Comparison of ENCODE assay signal across 8 cellular contexts in genomic region chr2:25673170-25674002, GRCh38. TPM values are rescaled to one million over a fixed set of nuclear protein-coding genes. Genes with fewer than 3 reads are reported as not detected.
DNase-seq lines count a peak whose midpoint lies in the region; ATAC-seq, FAIRE-seq and TF ChIP-seq lines count a peak whose summit lies in the region.

DTNB (minus strand) TSS chr2:25673577; CDS start chr2:25652660, 20,917 bp downstream.

- peaks cover 35% of the 10 kb centered on the region for H3K4me1 Mint-ChIP-seq in activated naive CD4-positive, alpha-beta T cell treated with anti-CD3 and anti-CD28 coated beads, Interleukin-2, amount 50 U/mL, for 24 hours

- intact Hi-C loops in Right ventricle myocardium superior (cut with DNase I) = no loop called here
- intact Hi-C loops in pancreas (cut with DNase I) = no loop called here
- intact Hi-C loops in thyroid gland (cut with DNase I) = no loop called here

- H3K27ac ChIP-seq in DOHH2 (ENCODE audit: low read depth, low read length) = no peak within 1 kb of the TSS
- peak within 1 kb of the TSS; percentile 55 to 87 (median 75) for H3K27ac ChIP-seq in pancreas
- H3K27ac ChIP-seq in thyroid gland = peak within 1 kb of the TSS; percentile 77 to 92 (median 85)

- H4K20me1 ChIP-seq in DOHH2 (ENCODE audit: control insufficient read depth, insufficient read depth, low read depth, low read length) = 0 out of 2 replicates have a peak, but pooled peaks cover 3% of the 10 kb centered on the region

- no peak for TF ChIP-seq CTCF in DOHH2 (IDR thresholded peaks at IDR 0.05; ENCODE audit: low read depth, low read length, poor library complexity, severe bottlenecking)
- TF ChIP-seq CTCF in pancreas (IDR thresholded peaks at IDR 0.05) = no peak
- no peak for TF ChIP-seq CTCF in thyroid gland (IDR thresholded peaks at IDR 0.05)

- ATAC-seq in GM21717 (IDR thresholded peaks at IDR 0.05; ENCODE audit: unreplicated experiment) (peak; percentile 59), Right ventricle myocardium superior (ENCODE audit: poor library complexity) (peak; percentile 91), pancreas (peak; percentile 82 to 91 (median 87))

- H3K36me3 Mint-ChIP-seq in activated naive CD4-positive, alpha-beta T cell treated with anti-CD3 and anti-CD28 coated beads, Interleukin-2, amount 50 U/mL, for 24 hours = no peaks in the 10 kb centered on the region

- no peaks in the 10 kb centered on the region for H3K9me3 ChIP-seq in DOHH2 (ENCODE audit: control insufficient read depth, insufficient read depth, low read length)
- no peaks in the 10 kb centered on the region for H3K9me3 ChIP-seq in pancreas
- H3K9me3 ChIP-seq in thyroid gland = no peaks in the 10 kb centered on the region

- WGBS in pancreas, 2 donors = 1% methylated on average over 58 to 124 of the region's 124 CpGs
- 2% methylated on average over 18 to 24 of the region's 124 CpGs for WGBS in thyroid gland, 2 donors

- DNase-seq in KBM-7 (peak; percentile 63), SKM-1 (lab: John Stamatoyannopoulos, UW; ENCODE audit: unreplicated experiment) (peak; percentile 52), Right ventricle myocardium superior (peak; percentile 89), pancreas (peak; percentile 80 to 94 (median 88)), thyroid gland (peak; percentile 90)

- peaks cover 16% of the 10 kb centered on the region for H3K4me1 ChIP-seq in DOHH2 (ENCODE audit: control insufficient read depth, low read length)
- peaks cover 9 to 14% (median 10%) of the 10 kb centered on the region in 3 donors for H3K4me1 ChIP-seq in pancreas
- H3K4me1 ChIP-seq in thyroid gland = peaks cover 25 to 30% of the 10 kb centered on the region in 2 donors

- H3K27me3 Mint-ChIP-seq in activated naive CD4-positive, alpha-beta T cell treated with anti-CD3 and anti-CD28 coated beads, Interleukin-2, amount 50 U/mL, for 24 hours = no peaks in the 10 kb centered on the region

- peak within 1 kb of the TSS; percentile 96 for H3K4me2 ChIP-seq in DOHH2 (ENCODE audit: low read length)

- in situ Hi-C loops in KBM-7 (cut with MboI; ENCODE audit: low pct_unique_long_range_greater_than_20kb, low sequenced_read_pairs) = no loop called here

- H3K27me3 ChIP-seq in DOHH2 (ENCODE audit: control insufficient read depth, low read length) (peaks cover 39% of the 10 kb centered on the region), pancreas (no peaks in the 10 kb centered on the region), thyroid gland (no peaks in the 10 kb centered on the region)

- H3K9me2 ChIP-seq in DOHH2 (replicated peaks; ENCODE audit: control insufficient read depth, low read length) = no peaks in the 10 kb centered on the region

- H3K4me3 Mint-ChIP-seq in activated naive CD4-positive, alpha-beta T cell treated with anti-CD3 and anti-CD28 coated beads, Interleukin-2, amount 50 U/mL, for 24 hours = peak within 1 kb of the TSS; percentile 87

- no peak for FAIRE-seq in pancreas (lab: Jason Lieb, UNC)

- H3K4me3 ChIP-seq in DOHH2 (ENCODE audit: low read length) (peak within 1 kb of the TSS; percentile 88), pancreas (peak within 1 kb of the TSS; percentile 84 to 96 (median 89)), thyroid gland (replicated peaks in 1 of 3) (peak within 1 kb of the TSS; percentile 78 to 81 (median 80))

- H3K9me3 Mint-ChIP-seq in activated naive CD4-positive, alpha-beta T cell treated with anti-CD3 and anti-CD28 coated beads, Interleukin-2, amount 50 U/mL, for 24 hours = no peaks in the 10 kb centered on the region

- peaks cover 8% of the 10 kb centered on the region for H3F3A ChIP-seq in DOHH2 (ENCODE audit: control insufficient read depth, insufficient read depth)

- peak within 1 kb of the TSS; percentile 23 for H3K27ac Mint-ChIP-seq in activated naive CD4-positive, alpha-beta T cell treated with anti-CD3 and anti-CD28 coated beads, Interleukin-2, amount 50 U/mL, for 24 hours

- H3K79me2 ChIP-seq in DOHH2 (ENCODE audit: control insufficient read depth, low read length) = peaks cover 19% of the 10 kb centered on the region

- peak in 1 of 2 donors; percentile 84 for TF ChIP-seq POLR2A in thyroid gland (IDR thresholded peaks at IDR 0.05)

- no peaks in the 10 kb centered on the region for H3K36me3 ChIP-seq in DOHH2 (ENCODE audit: control insufficient read depth, low read length)
- H3K36me3 ChIP-seq in pancreas = no peaks in the 10 kb centered on the region
- no peaks in the 10 kb centered on the region for H3K36me3 ChIP-seq in thyroid gland

RNA-seq across cellular contexts. Expression of gene DTNB, which starts in this region (rescaled TPM):
- 4.5 TPM for total RNA-seq in Right ventricle myocardium superior
- 10 to 100 TPM; 10.8 to 17.0 (median 14.0) TPM for total RNA-seq in pancreas
- 10 to 100 TPM; 24.1 to 27.8 TPM for polyA plus RNA-seq in pancreas
- total RNA-seq in thyroid gland = 10 to 100 TPM; 38.9 to 75.2 (median 55.5) TPM
